ENCODE assay signal across 20 cellular contexts in the genomic region with DNA sequence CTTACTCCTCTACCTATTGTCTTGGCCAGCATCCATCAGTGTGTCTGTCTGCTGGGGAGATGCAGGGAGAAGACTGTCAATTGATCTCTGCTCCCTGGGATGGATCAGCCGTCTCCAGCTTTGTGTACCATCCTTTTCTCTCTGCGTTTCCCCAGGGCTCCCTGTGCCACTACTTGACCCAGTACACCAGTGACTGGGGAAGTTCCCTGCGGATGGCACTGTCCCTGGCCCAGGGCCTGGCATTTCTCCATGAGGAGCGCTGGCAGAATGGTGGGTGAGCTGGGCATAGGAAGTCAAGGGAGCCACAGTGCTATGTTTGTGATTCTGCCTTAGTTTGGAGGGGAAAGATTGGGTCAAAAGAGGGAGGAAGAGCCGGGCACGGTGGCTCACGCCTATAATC. TPM values are rescaled to one million over a fixed set of nuclear protein-coding genes. Genes with fewer than 3 reads are reported as not detected.
"Had no signal": no experiment of that assay in that cellular context is flagged by ENCODE, and none has a peak within 500 bp of the region (broad histone marks: within the 10 kb centered on the region; RNA-seq: fewer than 3 reads in every experiment).

No MANE protein-coding gene starts in this region.

- H3K4me3 ChIP-seq: esophagus squamous epithelium, lung, neural progenitor cell, right lobe of liver, smooth muscle cell, transverse colon had no signal

- H3K9me3 Mint-ChIP-seq: activated B cell treated with CpG ODN at 0.5 μM for 24 hours; activated CD4-positive, alpha-beta T cell treated with anti-CD3 and anti-CD28 coated beads, Interleukin-2, amount 10 ng/mL, durations not matched to agents 7 days and 5 days; activated naive CD4-positive, alpha-beta T cell treated with anti-CD3 and anti-CD28 coated beads, Interleukin-2, amount 50 U/mL, for 24 hours; brain; central memory CD8-positive, alpha-beta T cell; immature natural killer cell; naive B cell; neural progenitor cell had no signal

- H3K4me3 Mint-ChIP-seq: activated B cell treated with CpG ODN at 0.5 μM for 24 hours; activated CD4-positive, alpha-beta T cell treated with anti-CD3 and anti-CD28 coated beads, Interleukin-2, amount 10 ng/mL, durations not matched to agents 7 days and 5 days; activated naive CD4-positive, alpha-beta T cell treated with anti-CD3 and anti-CD28 coated beads, Interleukin-2, amount 50 U/mL, for 24 hours; brain; central memory CD8-positive, alpha-beta T cell; immature natural killer cell; naive B cell; neural progenitor cell had no signal

- H3K27ac ChIP-seq: esophagus squamous epithelium, neural progenitor cell, right lobe of liver, transverse colon had no signal

- H3K36me3 Mint-ChIP-seq: activated naive CD4-positive, alpha-beta T cell treated with anti-CD3 and anti-CD28 coated beads, Interleukin-2, amount 50 U/mL, for 24 hours; brain; immature natural killer cell; naive B cell; neural progenitor cell had no signal

- H3K4me1 Mint-ChIP-seq: activated B cell treated with CpG ODN at 0.5 μM for 24 hours; brain; central memory CD8-positive, alpha-beta T cell; immature natural killer cell; naive B cell had no signal

- H3K9me3 ChIP-seq: esophagus squamous epithelium, right lobe of liver, transverse colon had no signal

- H3K27me3 ChIP-seq: esophagus squamous epithelium, neural progenitor cell, right lobe of liver, transverse colon had no signal

- H3K36me3 ChIP-seq: esophagus squamous epithelium, neural progenitor cell, right lobe of liver, transverse colon had no signal

- H3K27me3 Mint-ChIP-seq: activated B cell treated with CpG ODN at 0.5 μM for 24 hours; activated naive CD4-positive, alpha-beta T cell treated with anti-CD3 and anti-CD28 coated beads, Interleukin-2, amount 50 U/mL, for 24 hours; central memory CD8-positive, alpha-beta T cell; naive B cell had no signal

- H3K27ac Mint-ChIP-seq: activated B cell treated with CpG ODN at 0.5 μM for 24 hours; activated CD4-positive, alpha-beta T cell treated with anti-CD3 and anti-CD28 coated beads, Interleukin-2, amount 10 ng/mL, durations not matched to agents 7 days and 5 days; brain; naive B cell; neural progenitor cell had no signal

- H3K4me1 ChIP-seq: right lobe of liver, transverse colon had no signal

- DNase-seq: activated B cell treated with CpG ODN at 0.5 μM for 24 hours; activated CD4-positive, alpha-beta T cell treated with anti-CD3 and anti-CD28 coated beads, Interleukin-2, amount 10 ng/mL, durations not matched to agents 7 days and 5 days; activated T-cell treated with anti-CD3 and anti-CD28 coated beads for 4 hours; cortex of kidney; effector CD4-positive, alpha-beta T cell; esophagus squamous epithelium; immature natural killer cell; left colon; naive B cell; transverse colon had no signal

RNA-seq across cellular contexts. Expression of a gene that starts 5.1 kb away (rescaled TPM):
- total RNA-seq: activated B cell treated with CpG ODN at 0.5 μM for 24 hours; activated CD4-positive, alpha-beta T cell treated with anti-CD3 and anti-CD28 coated beads, Interleukin-2, amount 10 ng/mL, durations not matched to agents 7 days and 5 days; left colon; osteocyte; pulmonary artery endothelial cell; smooth muscle cell; T-helper 2 cell treated with Interferon-gamma antibody and Interleukin-4, amounts not matched to agents 100 ng/mL and 5 ng/mL, for 36 hours had no signal
